24 cellular contexts compared by ENCODE assay signal in genomic region chr5:134073404-134073803, GRCh38. TPM values are rescaled to one million over a fixed set of nuclear protein-coding genes. Genes with fewer than 3 reads are reported as not detected.
A peak's percentile ranks its signal among the peaks of the same experiment; 100 is the strongest.
DNase-seq lines count a peak whose midpoint lies in the region; ATAC-seq lines count a peak whose summit lies in the region.
"Had no signal": no experiment of that assay in that cellular context is flagged by ENCODE, and none has a peak within 500 bp of the region (broad histone marks: within the 10 kb centered on the region; RNA-seq: fewer than 3 reads in every experiment).

No MANE protein-coding gene starts in this region.

- no peaks in the 10 kb centered on the region for H3K9me3 Mint-ChIP-seq in activated CD4-positive, alpha-beta memory T cell treated with anti-CD3 and anti-CD28 coated beads for 36 hours
- no peaks in the 10 kb centered on the region for H3K9me3 Mint-ChIP-seq in activated CD4-positive, alpha-beta memory T cell treated with anti-CD3 and anti-CD28 coated beads, Interleukin-2, amount 10 ng/mL, durations not matched to agents 7 days and 5 days
- no peaks in the 10 kb centered on the region for H3K9me3 Mint-ChIP-seq in activated T-helper 1 cell treated with anti-CD3 and anti-CD28 coated beads, Interleukin-12 subunit alpha, Interleukin-12 subunit beta, Interleukin-2, Interleukin-4 antibody, amounts not matched to agents 30 ng/mL and 10 ng/mL and 1 ng/mL, durations not matched to agents 14 hours and 24 hours and 36 hours
- peaks cover 0 to 8% (median 0%) of the 10 kb centered on the region in 11 donors for H3K9me3 Mint-ChIP-seq in naive thymus-derived CD4-positive, alpha-beta T cell
- H3K9me3 Mint-ChIP-seq: natural killer cell; stimulated activated effector memory CD8-positive, alpha-beta T cell treated with anti-CD3 and anti-CD28 coated beads, Interleukin-12 subunit alpha, Interleukin-12 subunit beta, amount 100 ng/mL, for 72 hours had no signal

- peaks cover 6% of the 10 kb centered on the region for H3K27me3 ChIP-seq in H7 (ENCODE audit: control insufficient read depth, insufficient read depth, low read length)
- H3K27me3 ChIP-seq in naive thymus-derived CD4-positive, alpha-beta T cell (ENCODE audit: control insufficient read depth in 2 of 2, insufficient read depth in 2 of 2, low read length in 2 of 2) = no peaks in the 10 kb centered on the region
- H3K27me3 ChIP-seq: thyroid gland had no signal

- no peak overlapping the region for H3K4me3 ChIP-seq in H7 (ENCODE audit: insufficient read depth, low read depth, low read length)
- H3K4me3 ChIP-seq in naive thymus-derived CD4-positive, alpha-beta T cell (ENCODE audit: low read length) = no peak overlapping the region
- H3K4me3 ChIP-seq: adrenal gland, sigmoid colon, thyroid gland had no signal

- H3K4me3 Mint-ChIP-seq in activated CD4-positive, alpha-beta memory T cell treated with anti-CD3 and anti-CD28 coated beads for 36 hours = no peak overlapping the region
- no peak overlapping the region for H3K4me3 Mint-ChIP-seq in activated CD4-positive, alpha-beta memory T cell treated with anti-CD3 and anti-CD28 coated beads, Interleukin-2, amount 10 ng/mL, durations not matched to agents 7 days and 5 days
- no peak overlapping the region for H3K4me3 Mint-ChIP-seq in activated T-helper 1 cell treated with anti-CD3 and anti-CD28 coated beads, Interleukin-12 subunit alpha, Interleukin-12 subunit beta, Interleukin-2, Interleukin-4 antibody, amounts not matched to agents 30 ng/mL and 10 ng/mL and 1 ng/mL, durations not matched to agents 14 hours and 24 hours and 36 hours
- peak overlapping the region in 6 of 10 donors; percentile 8 to 86 (median 36) for H3K4me3 Mint-ChIP-seq in naive thymus-derived CD4-positive, alpha-beta T cell
- H3K4me3 Mint-ChIP-seq: natural killer cell; stimulated activated effector memory CD8-positive, alpha-beta T cell treated with anti-CD3 and anti-CD28 coated beads, Interleukin-12 subunit alpha, Interleukin-12 subunit beta, amount 100 ng/mL, for 72 hours had no signal

- H3K4me1 ChIP-seq in naive thymus-derived CD4-positive, alpha-beta T cell (ENCODE audit: control insufficient read depth in 2 of 2, insufficient read depth in 2 of 2, low read length in 2 of 2) = peaks cover 23 to 88% of the 10 kb centered on the region in 2 donors
- H3K4me1 ChIP-seq: parathyroid adenoma had no signal

- peaks cover 3% of the 10 kb centered on the region for H3K36me3 Mint-ChIP-seq in activated CD4-positive, alpha-beta memory T cell treated with anti-CD3 and anti-CD28 coated beads for 36 hours
- no peaks in the 10 kb centered on the region for H3K36me3 Mint-ChIP-seq in activated CD4-positive, alpha-beta memory T cell treated with anti-CD3 and anti-CD28 coated beads, Interleukin-2, amount 10 ng/mL, durations not matched to agents 7 days and 5 days (ENCODE audit: low read depth)
- peaks cover 4% of the 10 kb centered on the region for H3K36me3 Mint-ChIP-seq in activated T-helper 1 cell treated with anti-CD3 and anti-CD28 coated beads, Interleukin-12 subunit alpha, Interleukin-12 subunit beta, Interleukin-2, Interleukin-4 antibody, amounts not matched to agents 30 ng/mL and 10 ng/mL and 1 ng/mL, durations not matched to agents 14 hours and 24 hours and 36 hours (ENCODE audit: low read depth)
- H3K36me3 Mint-ChIP-seq in naive thymus-derived CD4-positive, alpha-beta T cell = peaks cover 0 to 8% (median 0%) of the 10 kb centered on the region in 5 donors
- H3K36me3 Mint-ChIP-seq: natural killer cell; stimulated activated effector memory CD8-positive, alpha-beta T cell treated with anti-CD3 and anti-CD28 coated beads, Interleukin-12 subunit alpha, Interleukin-12 subunit beta, amount 100 ng/mL, for 72 hours had no signal

- POLR2A ChIA-PET in activated CD4-positive, alpha-beta memory T cell treated with anti-CD3 and anti-CD28 coated beads for 36 hours (lab: Charles Lee) = interaction anchor here (1.0 to 1.8 kb wide), 3 partner anchors 28 to 58 kb away, joined by 3 to 10 read pairs (median 4); no protein-coding TSS in a partner anchor
- POLR2A ChIA-PET in activated CD4-positive, alpha-beta memory T cell treated with anti-CD3 and anti-CD28 coated beads, Interleukin-2, amount 10 ng/mL, durations not matched to agents 7 days and 5 days (lab: Charles Lee) = no interaction called here
- POLR2A ChIA-PET in naive thymus-derived CD4-positive, alpha-beta T cell (lab: Charles Lee) = interaction anchor here (0.5 to 8.4 kb wide), 22 partner anchors 9 to 677 kb away, joined by 3 to 191 read pairs (median 8); partner anchors contain the start of genes SKP1 and TCF7

- no peaks in the 10 kb centered on the region for H3K36me3 ChIP-seq in H7 (replicated peaks; ENCODE audit: control insufficient read depth, insufficient read depth, low read length)
- no peaks in the 10 kb centered on the region for H3K36me3 ChIP-seq in naive thymus-derived CD4-positive, alpha-beta T cell (ENCODE audit: control insufficient read depth in 2 of 3, insufficient read depth in 3 of 3, low read length in 3 of 3)
- H3K36me3 ChIP-seq: adrenal gland, sigmoid colon, thyroid gland, WERI-Rb-1 had no signal

- peak overlapping the region; percentile 36 for H3K27ac Mint-ChIP-seq in activated CD4-positive, alpha-beta memory T cell treated with anti-CD3 and anti-CD28 coated beads for 36 hours
- H3K27ac Mint-ChIP-seq in activated CD4-positive, alpha-beta memory T cell treated with anti-CD3 and anti-CD28 coated beads, Interleukin-2, amount 10 ng/mL, durations not matched to agents 7 days and 5 days = no peak overlapping the region
- H3K27ac Mint-ChIP-seq in activated T-helper 1 cell treated with anti-CD3 and anti-CD28 coated beads, Interleukin-12 subunit alpha, Interleukin-12 subunit beta, Interleukin-2, Interleukin-4 antibody, amounts not matched to agents 30 ng/mL and 10 ng/mL and 1 ng/mL, durations not matched to agents 14 hours and 24 hours and 36 hours = peak overlapping the region; percentile 50
- H3K27ac Mint-ChIP-seq in naive thymus-derived CD4-positive, alpha-beta T cell = peak overlapping the region; percentile 4 to 99 (median 76)
- H3K27ac Mint-ChIP-seq: natural killer cell; stimulated activated effector memory CD8-positive, alpha-beta T cell treated with anti-CD3 and anti-CD28 coated beads, Interleukin-12 subunit alpha, Interleukin-12 subunit beta, amount 100 ng/mL, for 72 hours had no signal

- DNase-seq in activated CD4-positive, alpha-beta memory T cell treated with anti-CD3 and anti-CD28 coated beads for 36 hours = no peak
- no peak for DNase-seq in activated CD4-positive, alpha-beta memory T cell treated with anti-CD3 and anti-CD28 coated beads, Interleukin-2, amount 10 ng/mL, durations not matched to agents 7 days and 5 days
- DNase-seq in H7 = peak; percentile 5
- no peak for DNase-seq in activated T-helper 1 cell treated with anti-CD3 and anti-CD28 coated beads, Interleukin-12 subunit alpha, Interleukin-12 subunit beta, Interleukin-2, Interleukin-4 antibody, amounts not matched to agents 30 ng/mL and 10 ng/mL and 1 ng/mL, durations not matched to agents 14 hours and 24 hours and 36 hours (ENCODE audit: low spot score)
- DNase-seq in naive thymus-derived CD4-positive, alpha-beta T cell = no peak
- DNase-seq in HuH-7.5 (ENCODE audit: low spot score) = no peak
- DNase-seq: activated CD8-positive, alpha-beta memory T cell treated with anti-CD3 and anti-CD28 coated beads for 24 hours; adrenal gland; caudate nucleus; COR-L47; left cardiac atrium; mesenchymal stem cell; natural killer cell; NCI-H2029; NCI-H446; sigmoid colon; thyroid gland; WERI-Rb-1 had no signal

- H3K27me3 Mint-ChIP-seq in activated CD4-positive, alpha-beta memory T cell treated with anti-CD3 and anti-CD28 coated beads for 36 hours = no peaks in the 10 kb centered on the region
- H3K27me3 Mint-ChIP-seq in activated CD4-positive, alpha-beta memory T cell treated with anti-CD3 and anti-CD28 coated beads, Interleukin-2, amount 10 ng/mL, durations not matched to agents 7 days and 5 days = peaks cover 51% of the 10 kb centered on the region
- peaks cover 10% of the 10 kb centered on the region for H3K27me3 Mint-ChIP-seq in activated T-helper 1 cell treated with anti-CD3 and anti-CD28 coated beads, Interleukin-12 subunit alpha, Interleukin-12 subunit beta, Interleukin-2, Interleukin-4 antibody, amounts not matched to agents 30 ng/mL and 10 ng/mL and 1 ng/mL, durations not matched to agents 14 hours and 24 hours and 36 hours (ENCODE audit: insufficient read depth)
- H3K27me3 Mint-ChIP-seq in naive thymus-derived CD4-positive, alpha-beta T cell = peaks cover 0 to 16% (median 0%) of the 10 kb centered on the region in 5 donors

- CTCF ChIA-PET in activated CD4-positive, alpha-beta memory T cell treated with anti-CD3 and anti-CD28 coated beads for 36 hours (lab: Charles Lee) = interaction anchor here (1.1 to 4.5 kb wide), 7 partner anchors 28 to 75 kb away, joined by 3 to 35 read pairs (median 5); no protein-coding TSS in a partner anchor
- CTCF ChIA-PET in activated CD4-positive, alpha-beta memory T cell treated with anti-CD3 and anti-CD28 coated beads, Interleukin-2, amount 10 ng/mL, durations not matched to agents 7 days and 5 days (lab: Charles Lee) = interaction anchor here (0.5 to 1.7 kb wide), 4 partner anchors 34 to 67 kb away, joined by 3 to 5 read pairs (median 4); no protein-coding TSS in a partner anchor
- CTCF ChIA-PET in naive thymus-derived CD4-positive, alpha-beta T cell (lab: Charles Lee) = interaction anchor here (0.7 to 4.3 kb wide), 15 partner anchors 9 to 75 kb away, joined by 3 to 40 read pairs (median 4); no protein-coding TSS in a partner anchor

- ATAC-seq in naive thymus-derived CD4-positive, alpha-beta T cell = no peak
- no peak for ATAC-seq in HG03432 (IDR thresholded peaks at IDR 0.05; ENCODE audit: unreplicated experiment)
- ATAC-seq in GM18867 (IDR thresholded peaks at IDR 0.05; ENCODE audit: unreplicated experiment) = no peak
- ATAC-seq: HCT116; left cardiac atrium; natural killer cell; stimulated activated effector memory CD8-positive, alpha-beta T cell treated with anti-CD3 and anti-CD28 coated beads, Interleukin-12 subunit alpha, Interleukin-12 subunit beta, amount 100 ng/mL, for 72 hours had no signal

- peaks cover 67% of the 10 kb centered on the region for H3K4me1 Mint-ChIP-seq in activated CD4-positive, alpha-beta memory T cell treated with anti-CD3 and anti-CD28 coated beads for 36 hours (ENCODE audit: low read depth)
- peaks cover 17% of the 10 kb centered on the region for H3K4me1 Mint-ChIP-seq in activated CD4-positive, alpha-beta memory T cell treated with anti-CD3 and anti-CD28 coated beads, Interleukin-2, amount 10 ng/mL, durations not matched to agents 7 days and 5 days
- peaks cover 55% of the 10 kb centered on the region for H3K4me1 Mint-ChIP-seq in activated T-helper 1 cell treated with anti-CD3 and anti-CD28 coated beads, Interleukin-12 subunit alpha, Interleukin-12 subunit beta, Interleukin-2, Interleukin-4 antibody, amounts not matched to agents 30 ng/mL and 10 ng/mL and 1 ng/mL, durations not matched to agents 14 hours and 24 hours and 36 hours (ENCODE audit: low read depth)
- H3K4me1 Mint-ChIP-seq in naive thymus-derived CD4-positive, alpha-beta T cell = peaks cover 51 to 96% (median 89%) of the 10 kb centered on the region in 7 donors

- H3K9me3 ChIP-seq in naive thymus-derived CD4-positive, alpha-beta T cell (ENCODE audit: control insufficient read depth in 2 of 3, low read length in 3 of 3) = no peaks in the 10 kb centered on the region
- H3K9me3 ChIP-seq: adrenal gland, sigmoid colon, thyroid gland had no signal

- H3K27ac ChIP-seq in naive thymus-derived CD4-positive, alpha-beta T cell (ENCODE audit: low read depth, low read length) = peak overlapping the region; percentile 5
- H3K27ac ChIP-seq: adrenal gland, epithelial cell of prostate, parathyroid adenoma, sigmoid colon, thyroid gland, WERI-Rb-1 had no signal

- intact Hi-C loops in activated CD4-positive, alpha-beta memory T cell treated with anti-CD3 and anti-CD28 coated beads for 36 hours (cut with micrococcal nuclease) = no loop called here
- intact Hi-C loops in activated T-helper 1 cell treated with anti-CD3 and anti-CD28 coated beads, Interleukin-12 subunit alpha, Interleukin-12 subunit beta, Interleukin-2, Interleukin-4 antibody, amounts not matched to agents 30 ng/mL and 10 ng/mL and 1 ng/mL, durations not matched to agents 14 hours and 24 hours and 36 hours (cut with micrococcal nuclease) = no loop called here
- intact Hi-C loops in naive thymus-derived CD4-positive, alpha-beta T cell (cut with micrococcal nuclease) = no loop called here

RNA-seq across cellular contexts. Expression of gene TCF7, which starts 41.1 kb away (rescaled TPM):
- 10 to 100 TPM; 59.3 to 65.6 TPM for total RNA-seq in activated CD4-positive, alpha-beta memory T cell treated with anti-CD3 and anti-CD28 coated beads for 36 hours
- total RNA-seq in activated CD4-positive, alpha-beta memory T cell treated with anti-CD3 and anti-CD28 coated beads, Interleukin-2, amount 10 ng/mL, durations not matched to agents 7 days and 5 days = 10 to 100 TPM; 19.2 to 21.9 TPM
- total RNA-seq in H7 (2014; rRNA removed; shearing (Covaris generic)) = 2.4 and 3.7 TPM in 2 replicates
- 76.3 and 77.2 TPM in 2 replicates for total RNA-seq in activated T-helper 1 cell treated with anti-CD3 and anti-CD28 coated beads, Interleukin-12 subunit alpha, Interleukin-12 subunit beta, Interleukin-2, Interleukin-4 antibody, amounts not matched to agents 30 ng/mL and 10 ng/mL and 1 ng/mL, durations not matched to agents 14 hours and 24 hours and 36 hours
- 1,000 to 10,000 TPM in 2 of 5 experiments, 100 to 1,000 TPM in 3; 203 to 1,066 (median 643) TPM for total RNA-seq in naive thymus-derived CD4-positive, alpha-beta T cell
- polyA plus RNA-seq in naive thymus-derived CD4-positive, alpha-beta T cell = 100 to 1,000 TPM; 356 to 560 TPM

Comparison
In these comparisons a context has a peak if more than half of its experiments do, and no peak if none do; other contexts are left out.
1. H3K4me3 Mint-ChIP-seq: peak in naive thymus-derived CD4-positive, alpha-beta T cell (6 of 10); none in activated CD4-positive, alpha-beta memory T cell treated with anti-CD3 and anti-CD28 coated beads for 36 hours (single experiment), activated CD4-positive, alpha-beta memory T cell treated with anti-CD3 and anti-CD28 coated beads, Interleukin-2, amount 10 ng/mL, durations not matched to agents 7 days and 5 days (single experiment) and activated T-helper 1 cell treated with anti-CD3 and anti-CD28 coated beads, Interleukin-12 subunit alpha, Interleukin-12 subunit beta, Interleukin-2, Interleukin-4 antibody, amounts not matched to agents 30 ng/mL and 10 ng/mL and 1 ng/mL, durations not matched to agents 14 hours and 24 hours and 36 hours (single experiment).